8 cellular contexts compared by ENCODE assay signal in genomic region chr19:50003810-50004419, GRCh38. TPM values are rescaled to one million over a fixed set of nuclear protein-coding genes. Genes with fewer than 3 reads are reported as not detected.
DNase-seq lines count a peak whose midpoint lies in the region; ATAC-seq lines count a peak whose summit lies in the region.

No MANE protein-coding gene starts in this region.

- peak overlapping the region; percentile 30 for H3K27ac Mint-ChIP-seq in activated CD8-positive, alpha-beta memory T cell treated with anti-CD3 and anti-CD28 coated beads, Interleukin-2, amount 10 ng/mL, durations not matched to agents 7 days and 5 days
- H3K27ac Mint-ChIP-seq in central memory CD8-positive, alpha-beta T cell (ENCODE audit: low read depth), result peak overlapping the region; percentile 45
- H3K27ac Mint-ChIP-seq in natural killer cell treated with Interleukin-12 subunit alpha and Interleukin-12 subunit beta and Interleukin-15 and Interleukin-18, amount 100 ng/mL, for 72 hours, result peak overlapping the region; percentile 70 to 83
- H3K27ac Mint-ChIP-seq in CD4-positive, alpha-beta memory T cell, result peak overlapping the region in 2 of 7 donors; percentile 6 to 84

- H3K36me3 ChIP-seq in CD4-positive, alpha-beta memory T cell (ENCODE audit: insufficient read depth, low read length), result peaks cover 79% of the 10 kb centered on the region

- peak; percentile 88 for ATAC-seq in activated CD8-positive, alpha-beta memory T cell treated with anti-CD3 and anti-CD28 coated beads, Interleukin-2, amount 10 ng/mL, durations not matched to agents 7 days and 5 days
- no peak for ATAC-seq in central memory CD8-positive, alpha-beta T cell (replicated peaks; ENCODE audit: extremely low read depth, poor library complexity, severe bottlenecking)
- ATAC-seq in natural killer cell treated with Interleukin-12 subunit alpha and Interleukin-12 subunit beta and Interleukin-15 and Interleukin-18, amount 100 ng/mL, for 72 hours, result peak; percentile 90 to 93
- no peak for ATAC-seq in GM21619 (IDR thresholded peaks at IDR 0.05; ENCODE audit: unreplicated experiment)

- peak overlapping the region; percentile 11 for H3K4me3 Mint-ChIP-seq in activated CD8-positive, alpha-beta memory T cell treated with anti-CD3 and anti-CD28 coated beads, Interleukin-2, amount 10 ng/mL, durations not matched to agents 7 days and 5 days
- H3K4me3 Mint-ChIP-seq in central memory CD8-positive, alpha-beta T cell, result peak overlapping the region; percentile 47
- H3K4me3 Mint-ChIP-seq in natural killer cell treated with Interleukin-12 subunit alpha and Interleukin-12 subunit beta and Interleukin-15 and Interleukin-18, amount 100 ng/mL, for 72 hours, result peak overlapping the region; percentile 78
- H3K4me3 Mint-ChIP-seq in CD4-positive, alpha-beta memory T cell, result peak overlapping the region in 4 of 8 donors; percentile 22 to 69 (median 32)

- H3K27me3 Mint-ChIP-seq in activated CD8-positive, alpha-beta memory T cell treated with anti-CD3 and anti-CD28 coated beads, Interleukin-2, amount 10 ng/mL, durations not matched to agents 7 days and 5 days, result no peaks in the 10 kb centered on the region
- H3K27me3 Mint-ChIP-seq in central memory CD8-positive, alpha-beta T cell, result no peaks in the 10 kb centered on the region
- no peaks in the 10 kb centered on the region for H3K27me3 Mint-ChIP-seq in natural killer cell treated with Interleukin-12 subunit alpha and Interleukin-12 subunit beta and Interleukin-15 and Interleukin-18, amount 100 ng/mL, for 72 hours
- H3K27me3 Mint-ChIP-seq in CD4-positive, alpha-beta memory T cell, result no peaks in the 10 kb centered on the region

- POLR2A ChIA-PET in CD4-positive, alpha-beta memory T cell (lab: Charles Lee; ENCODE audit: partially characterized antibody), result no interaction called here

- H3K27me3 ChIP-seq in CD4-positive, alpha-beta memory T cell (ENCODE audit: insufficient read depth, low read length), result no peaks in the 10 kb centered on the region

- H3K9me3 Mint-ChIP-seq in activated CD8-positive, alpha-beta memory T cell treated with anti-CD3 and anti-CD28 coated beads, Interleukin-2, amount 10 ng/mL, durations not matched to agents 7 days and 5 days (ENCODE audit: low read depth), result no peaks in the 10 kb centered on the region
- H3K9me3 Mint-ChIP-seq in central memory CD8-positive, alpha-beta T cell, result no peaks in the 10 kb centered on the region
- H3K9me3 Mint-ChIP-seq in natural killer cell treated with Interleukin-12 subunit alpha and Interleukin-12 subunit beta and Interleukin-15 and Interleukin-18, amount 100 ng/mL, for 72 hours, result no peaks in the 10 kb centered on the region
- H3K9me3 Mint-ChIP-seq in CD4-positive, alpha-beta memory T cell, result no peaks in the 10 kb centered on the region

- H3K27ac ChIP-seq in CD4-positive, alpha-beta memory T cell (ENCODE audit: low read depth, low read length), result no peak overlapping the region

- H3K9me3 ChIP-seq in CD4-positive, alpha-beta memory T cell (ENCODE audit: control insufficient read depth in 1 of 2, low read length in 2 of 2), result no peaks in the 10 kb centered on the region

- peaks cover 17% of the 10 kb centered on the region for H3K4me1 ChIP-seq in CD4-positive, alpha-beta memory T cell (ENCODE audit: insufficient read depth, low read length)

- H3K4me1 Mint-ChIP-seq in activated CD8-positive, alpha-beta memory T cell treated with anti-CD3 and anti-CD28 coated beads, Interleukin-2, amount 10 ng/mL, durations not matched to agents 7 days and 5 days, result peaks cover 38% of the 10 kb centered on the region
- H3K4me1 Mint-ChIP-seq in central memory CD8-positive, alpha-beta T cell, result peaks cover 20% of the 10 kb centered on the region
- H3K4me1 Mint-ChIP-seq in natural killer cell treated with Interleukin-12 subunit alpha and Interleukin-12 subunit beta and Interleukin-15 and Interleukin-18, amount 100 ng/mL, for 72 hours (ENCODE audit: low read depth in 2 of 2), result peaks cover 39 to 42% of the 10 kb centered on the region in 2 donors
- H3K4me1 Mint-ChIP-seq in CD4-positive, alpha-beta memory T cell, result peaks cover 7 to 21% (median 11%) of the 10 kb centered on the region in 4 donors

- intact Hi-C loops in CD4-positive, alpha-beta memory T cell (cut with micrococcal nuclease), result no loop called here

- peaks cover 47% of the 10 kb centered on the region for H3K36me3 Mint-ChIP-seq in activated CD8-positive, alpha-beta memory T cell treated with anti-CD3 and anti-CD28 coated beads, Interleukin-2, amount 10 ng/mL, durations not matched to agents 7 days and 5 days
- H3K36me3 Mint-ChIP-seq in central memory CD8-positive, alpha-beta T cell (ENCODE audit: insufficient read depth), result peaks cover 47% of the 10 kb centered on the region
- no peaks in the 10 kb centered on the region for H3K36me3 Mint-ChIP-seq in natural killer cell treated with Interleukin-12 subunit alpha and Interleukin-12 subunit beta and Interleukin-15 and Interleukin-18, amount 100 ng/mL, for 72 hours
- peaks cover 52 to 83% of the 10 kb centered on the region in 2 donors for H3K36me3 Mint-ChIP-seq in CD4-positive, alpha-beta memory T cell

- peak; percentile 78 for DNase-seq in activated CD8-positive, alpha-beta memory T cell treated with anti-CD3 and anti-CD28 coated beads, Interleukin-2, amount 10 ng/mL, durations not matched to agents 7 days and 5 days
- no peak for DNase-seq in activated CD8-positive, alpha-beta memory T cell treated with anti-CD3 and anti-CD28 coated beads, Interleukin-2, amount 50 U/mL, for 48 hours
- peak; percentile 99 for DNase-seq in RPMI7951 (ENCODE audit: low read depth)
- DNase-seq in central memory CD8-positive, alpha-beta T cell (ENCODE audit: low spot score in 2 of 2), result no peak
- DNase-seq in natural killer cell treated with Interleukin-12 subunit alpha and Interleukin-12 subunit beta and Interleukin-15 and Interleukin-18, amount 100 ng/mL, for 72 hours (ENCODE audit: low spot score), result peak; percentile 76
- DNase-seq in mucosa of gallbladder (ENCODE audit: low spot score), result no peak
- no peak for DNase-seq in CD4-positive, alpha-beta memory T cell

- CTCF ChIA-PET in activated CD8-positive, alpha-beta memory T cell treated with anti-CD3 and anti-CD28 coated beads, Interleukin-2, amount 10 ng/mL, durations not matched to agents 7 days and 5 days (lab: Charles Lee), result interaction anchor here (1.2 to 1.9 kb wide), 3 partner anchors 19 to 132 kb away, joined by 3 to 4 read pairs (median 3); no protein-coding TSS in a partner anchor
- CTCF ChIA-PET in CD4-positive, alpha-beta memory T cell (lab: Charles Lee; ENCODE audit: partially characterized antibody), result interaction anchor here (1.6 to 2.0 kb wide), 2 partner anchors 11 to 66 kb away, joined by 4 to 5 read pairs; no protein-coding TSS in a partner anchor

- H3K4me3 ChIP-seq in CD4-positive, alpha-beta memory T cell (ENCODE audit: low read length in 2 of 2), result no peak overlapping the region

RNA-seq across cellular contexts. Expression of gene VRK3, which starts 21.3 kb away (rescaled TPM):
- total RNA-seq in activated CD8-positive, alpha-beta memory T cell treated with anti-CD3 and anti-CD28 coated beads, Interleukin-2, amount 10 ng/mL, durations not matched to agents 7 days and 5 days, result 10 to 100 TPM; 70.5 to 71.3 TPM
- total RNA-seq in RPMI7951 (2014; rRNA removed; shearing (Covaris generic)), result 26.2 and 41.7 TPM in 2 replicates
- total RNA-seq in natural killer cell treated with Interleukin-12 subunit alpha and Interleukin-12 subunit beta and Interleukin-15 and Interleukin-18, amount 100 ng/mL, for 72 hours, result 10 to 100 TPM; 52.1 to 70.9 TPM
- 73.7 TPM for total RNA-seq in mucosa of gallbladder
- total RNA-seq in CD4-positive, alpha-beta memory T cell, result 100 to 1,000 TPM; 109 to 114 TPM
- polyA plus RNA-seq in CD4-positive, alpha-beta memory T cell, result 100 to 1,000 TPM in 1 of 2 donors, 10 to 100 TPM in 1; 85.8 to 106 TPM

RNA-seq across cellular contexts. Expression of gene ZNF473, which starts 21.9 kb away (rescaled TPM):
- 1 to 10 TPM; 7.9 to 8.4 TPM for total RNA-seq in activated CD8-positive, alpha-beta memory T cell treated with anti-CD3 and anti-CD28 coated beads, Interleukin-2, amount 10 ng/mL, durations not matched to agents 7 days and 5 days
- total RNA-seq in RPMI7951 (2014; rRNA removed; shearing (Covaris generic)), result 14.2 and 19.1 TPM in 2 replicates
- 10 to 100 TPM in 1 of 2 donors, 1 to 10 TPM in 1; 6.2 to 10.3 TPM for total RNA-seq in natural killer cell treated with Interleukin-12 subunit alpha and Interleukin-12 subunit beta and Interleukin-15 and Interleukin-18, amount 100 ng/mL, for 72 hours
- total RNA-seq in mucosa of gallbladder, result 8.3 TPM
- total RNA-seq in CD4-positive, alpha-beta memory T cell, result 1 to 10 TPM; 8.8 to 9.0 TPM
- polyA plus RNA-seq in CD4-positive, alpha-beta memory T cell, result 1 to 10 TPM; 2.0 to 5.1 TPM

RNA-seq across cellular contexts. Expression of gene SIGLEC11, which starts 42.9 kb away (rescaled TPM):
- total RNA-seq in activated CD8-positive, alpha-beta memory T cell treated with anti-CD3 and anti-CD28 coated beads, Interleukin-2, amount 10 ng/mL, durations not matched to agents 7 days and 5 days, result not detected
- not detected in 2 replicates for total RNA-seq in RPMI7951 (2014; rRNA removed; shearing (Covaris generic))
- total RNA-seq in natural killer cell treated with Interleukin-12 subunit alpha and Interleukin-12 subunit beta and Interleukin-15 and Interleukin-18, amount 100 ng/mL, for 72 hours, result not detected
- total RNA-seq in mucosa of gallbladder, result 1.5 TPM
- not detected for total RNA-seq in CD4-positive, alpha-beta memory T cell
- not detected for polyA plus RNA-seq in CD4-positive, alpha-beta memory T cell

Comparison
In these comparisons a context has a peak if more than half of its experiments do, and no peak if none do; other contexts are left out.
1. DNase-seq: peak in activated CD8-positive, alpha-beta memory T cell treated with anti-CD3 and anti-CD28 coated beads, Interleukin-2, amount 10 ng/mL, durations not matched to agents 7 days and 5 days (single experiment), RPMI7951 (single experiment) and natural killer cell treated with Interleukin-12 subunit alpha and Interleukin-12 subunit beta and Interleukin-15 and Interleukin-18, amount 100 ng/mL, for 72 hours (single experiment); none in activated CD8-positive, alpha-beta memory T cell treated with anti-CD3 and anti-CD28 coated beads, Interleukin-2, amount 50 U/mL, for 48 hours (single experiment), central memory CD8-positive, alpha-beta T cell (0 of 2), mucosa of gallbladder (single experiment) and CD4-positive, alpha-beta memory T cell (0 of 5).
2. ATAC-seq: peak in activated CD8-positive, alpha-beta memory T cell treated with anti-CD3 and anti-CD28 coated beads, Interleukin-2, amount 10 ng/mL, durations not matched to agents 7 days and 5 days (single experiment) and natural killer cell treated with Interleukin-12 subunit alpha and Interleukin-12 subunit beta and Interleukin-15 and Interleukin-18, amount 100 ng/mL, for 72 hours (2 of 2); none in central memory CD8-positive, alpha-beta T cell (single experiment) and GM21619 (single experiment).